8 cellular contexts compared by ENCODE assay signal in genomic region chr6:42217523-42218367, GRCh38. TPM values are rescaled to one million over a fixed set of nuclear protein-coding genes. Genes with fewer than 3 reads are reported as not detected.
DNase-seq lines count a peak whose midpoint lies in the region; ATAC-seq and TF ChIP-seq lines count a peak whose summit lies in the region.

Gene MRPS10, minus strand, starts transcription at chr6:42217861. Its CDS starts 12 bp downstream, at chr6:42217849.

- peak in 1 of 2 donors; percentile 72 for TF ChIP-seq POLR2A in uterus (IDR thresholded peaks at IDR 0.05)

- ATAC-seq in GM18499 (IDR thresholded peaks at IDR 0.05; ENCODE audit: insufficient read depth, unreplicated experiment): peak; percentile 85
- ATAC-seq in HG02943 (IDR thresholded peaks at IDR 0.05; ENCODE audit: low read depth, unreplicated experiment): peak; percentile 86
- peak; percentile 100 for ATAC-seq in right cardiac atrium

- peaks cover 1% of the 10 kb centered on the region for H3K4me1 ChIP-seq in right cardiac atrium (ENCODE audit: control insufficient read depth, insufficient read depth, low read length)
- peaks cover 0 to 5% of the 10 kb centered on the region in 2 donors for H3K4me1 ChIP-seq in uterus

- H3K9me3 ChIP-seq in right cardiac atrium (ENCODE audit: control insufficient read depth, low read length): no peaks in the 10 kb centered on the region
- H3K9me3 ChIP-seq in uterus: no peaks in the 10 kb centered on the region

- H3K27me3 ChIP-seq in right cardiac atrium (ENCODE audit: control insufficient read depth, insufficient read depth) (no peaks in the 10 kb centered on the region), uterus (no peaks in the 10 kb centered on the region)

- H3K36me3 ChIP-seq in uterus: no peaks in the 10 kb centered on the region

- peak within 1 kb of the TSS; percentile 100 for H3K4me3 ChIP-seq in right cardiac atrium (ENCODE audit: low read length)
- H3K4me3 ChIP-seq in uterus: peak within 1 kb of the TSS; percentile 58 to 73

- intact Hi-C loops in T-helper 2 cell treated with Interferon-gamma antibody and Interleukin-4, amounts not matched to agents 100 ng/mL and 5 ng/mL, for 36 hours (cut with micrococcal nuclease): loop anchor here (1.0 to 5.0 kb wide), 10 partner anchors 167 to 710 kb away; partner anchors contain the start of genes BYSL, CNPY3, MED20 and PRICKLE4
- intact Hi-C loops in right cardiac atrium (cut with DNase I) (no loop called here), uterus (cut with DNase I; ENCODE audit: low total_unique reads) (no loop called here)

- WGBS in right cardiac atrium: 10% methylated on average over 29 of the region's 29 CpGs

- DNase-seq in NCI-H187 treated with DMSO at 0.1 percent for 48 hours (lab: John Stamatoyannopoulos, UW) (peak; percentile 80), anterior cingulate cortex (lab: John Stamatoyannopoulos, UW) (peak; percentile 43 to 95 (median 85)), right cardiac atrium (peak; percentile 91 to 95 (median 95)), pulmonary artery endothelial cell (ENCODE audit: low read depth, low spot score) (peak; percentile 86), uterus (peak; percentile 91 to 94)

- H3K27ac ChIP-seq in right cardiac atrium (ENCODE audit: low read length): peak within 1 kb of the TSS; percentile 98
- peak within 1 kb of the TSS; percentile 72 to 79 for H3K27ac ChIP-seq in uterus

- peak in 2 of 4 experiments; percentile 26 to 46 for TF ChIP-seq CTCF in uterus (IDR thresholded peaks at IDR 0.05)

RNA-seq across cellular contexts. Expression of gene MRPS10, which starts in this region (rescaled TPM):
- total RNA-seq in T-helper 2 cell treated with Interferon-gamma antibody and Interleukin-4, amounts not matched to agents 100 ng/mL and 5 ng/mL, for 36 hours: 35.8 and 35.9 TPM in 2 replicates
- total RNA-seq in right cardiac atrium (10 to 100 TPM; 39.0 to 46.1 (median 42.0) TPM), pulmonary artery endothelial cell (65.6 and 67.7 TPM in 2 replicates), uterus (10 to 100 TPM in 3 of 4 donors, 1 to 10 TPM in 1; 7.6 to 52.8 (median 22.2) TPM)
- polyA plus RNA-seq in right cardiac atrium: 41.8 TPM

Comparison
In these comparisons a context has a peak if more than half of its experiments do, and no peak if none do; other contexts are left out.
1. Peak in every context shown above with its lines: DNase-seq, ATAC-seq, H3K4me3 ChIP-seq and H3K27ac ChIP-seq.